1 cellular context compared by ENCODE assay signal in genomic region chr5:64768358-64769312, GRCh38.
TF ChIP-seq lines count a peak whose summit lies in the region.

Gene CWC27 (plus strand): TSS chr5:64768930. CDS start chr5:64769147, 217 bp downstream.
Gene SREK1IP1 (minus strand): TSS chr5:64768691. CDS start chr5:64768517, 174 bp downstream.

TF ChIP-seq in HepG2, 621 proteins besides CTCF, POLR2A, EP300 and RAD21 (continued from another document and continues in another):
- TF ChIP-seq ZNF292 (CRISPR knock-in tag; IDR thresholded peaks at IDR 0.05; ENCODE audit: borderline replicate concordance, low read depth) (no peak; the same call in 1 of the 2 replicates), ZNF33A (CRISPR knock-in tag; IDR thresholded peaks at IDR 0.05; ENCODE audit: borderline replicate concordance) (no peak), ZBTB20 (CRISPR knock-in tag; IDR thresholded peaks at IDR 0.05; ENCODE audit: borderline replicate concordance, low read depth) (no peak), ZNF468 (CRISPR knock-in tag; IDR thresholded peaks at IDR 0.05) (0 out of 2 replicates have a peak, but pooled peaks have one; percentile 22), SIX4 (CRISPR knock-in tag; IDR thresholded peaks at IDR 0.05) (peak; percentile 85), RFXANK (CRISPR knock-in tag; IDR thresholded peaks at IDR 0.05) (no peak), NFE2L1 (CRISPR knock-in tag; IDR thresholded peaks at IDR 0.05; ENCODE audit: borderline replicate concordance) (no peak), NFE2 (CRISPR knock-in tag; IDR thresholded peaks at IDR 0.05) (no peak; the same call in 1 of the 2 replicates), HHEX (CRISPR knock-in tag; IDR thresholded peaks at IDR 0.05) (peak; percentile 57; the same call in 1 of the 2 replicates), ARID5B (CRISPR knock-in tag; IDR thresholded peaks at IDR 0.05) (peak; percentile 67), ZNF17 (CRISPR knock-in tag; IDR thresholded peaks at IDR 0.05) (no peak), FOXM1 (CRISPR knock-in tag; IDR thresholded peaks at IDR 0.05) (no peak), ZNF282 (IDR thresholded peaks at IDR 0.05; ENCODE audit: partially characterized antibody) (no peak), KDM3A (CRISPR knock-in tag; IDR thresholded peaks at IDR 0.05; ENCODE audit: low read depth) (no peak), ZNF770 (CRISPR knock-in tag; IDR thresholded peaks at IDR 0.05) (peak; percentile 32; the same call in 1 of the 2 replicates), BHLHE40 (IDR thresholded peaks at IDR 0.05; ENCODE audit: low read length) (peak; percentile 89), ZNF607 (CRISPR knock-in tag; IDR thresholded peaks at IDR 0.05; ENCODE audit: borderline replicate concordance) (no peak), KDM2A (CRISPR knock-in tag; IDR thresholded peaks at IDR 0.05; ENCODE audit: borderline replicate concordance, low read depth) (peak; percentile 98), RORA (CRISPR knock-in tag; IDR thresholded peaks at IDR 0.05) (no peak), SYNCRIP (IDR thresholded peaks at IDR 0.05; ENCODE audit: insufficient read depth, low read depth, low read length) (no peak), CEBPG (CRISPR knock-in tag; IDR thresholded peaks at IDR 0.05) (peak; percentile 52), MXD1 (CRISPR knock-in tag; IDR thresholded peaks at IDR 0.05) (no peak), ZFP91 (CRISPR knock-in tag; IDR thresholded peaks at IDR 0.05; ENCODE audit: borderline replicate concordance) (peak; percentile 84), ZMAT3 (CRISPR knock-in tag; conservative IDR thresholded peaks at IDR 0.05) (0 out of 2 replicates have a peak, but pooled peaks have one; percentile 55), ZNF530 (CRISPR knock-in tag; IDR thresholded peaks at IDR 0.05; ENCODE audit: low read depth) (no peak), ATF7 (IDR thresholded peaks at IDR 0.05) (peak; percentile 78), ATF7 (CRISPR knock-in tag; IDR thresholded peaks at IDR 0.05) (no peak), PCBP1 (IDR thresholded peaks at IDR 0.05; ENCODE audit: borderline replicate concordance, low read depth, low read length) (no peak), SAFB2 (CRISPR knock-in tag; IDR thresholded peaks at IDR 0.05; ENCODE audit: borderline replicate concordance, low read depth) (no peak), TP53 (CRISPR knock-in tag; conservative IDR thresholded peaks at IDR 0.05) (no peak), HOXA9 (CRISPR knock-in tag; IDR thresholded peaks at IDR 0.05; ENCODE audit: borderline replicate concordance) (no peak; the same call in 1 of the 2 replicates), ELF3 (CRISPR knock-in tag; IDR thresholded peaks at IDR 0.05) (peak; percentile 62), CBX5 (CRISPR knock-in tag; IDR thresholded peaks at IDR 0.05; ENCODE audit: borderline replicate concordance) (peak; percentile 91; the same call in 1 of the 2 replicates), ZKSCAN5 (CRISPR knock-in tag; IDR thresholded peaks at IDR 0.05) (no peak), PRPF4 (IDR thresholded peaks at IDR 0.05; ENCODE audit: low read depth, low read length, poor library complexity, severe bottlenecking) (no peak), ZBTB4 (CRISPR knock-in tag; IDR thresholded peaks at IDR 0.05; ENCODE audit: borderline replicate concordance) (no peak), ZBTB25 (CRISPR knock-in tag; IDR thresholded peaks at IDR 0.05) (peak; percentile 81; the same call in 1 of the 2 replicates), ADNP (CRISPR knock-in tag; IDR thresholded peaks at IDR 0.05) (no peak), THRA (CRISPR knock-in tag; IDR thresholded peaks at IDR 0.05; ENCODE audit: borderline replicate concordance) (0 out of 2 replicates have a peak, but pooled peaks have one; percentile 46), BRF2 (CRISPR knock-in tag; IDR thresholded peaks at IDR 0.05) (no peak), REPIN1 (CRISPR knock-in tag; IDR thresholded peaks at IDR 0.05; ENCODE audit: borderline replicate concordance, low read depth) (peak; percentile 88), MATR3 (CRISPR knock-in tag; IDR thresholded peaks at IDR 0.05) (no peak), KAT8 (CRISPR knock-in tag; IDR thresholded peaks at IDR 0.05) (peak; percentile 95), DRAP1 (CRISPR knock-in tag; IDR thresholded peaks at IDR 0.05) (peak; percentile 59), E2F2 (CRISPR knock-in tag; IDR thresholded peaks at IDR 0.05; ENCODE audit: borderline replicate concordance) (no peak)
